In the genomic region with DNA sequence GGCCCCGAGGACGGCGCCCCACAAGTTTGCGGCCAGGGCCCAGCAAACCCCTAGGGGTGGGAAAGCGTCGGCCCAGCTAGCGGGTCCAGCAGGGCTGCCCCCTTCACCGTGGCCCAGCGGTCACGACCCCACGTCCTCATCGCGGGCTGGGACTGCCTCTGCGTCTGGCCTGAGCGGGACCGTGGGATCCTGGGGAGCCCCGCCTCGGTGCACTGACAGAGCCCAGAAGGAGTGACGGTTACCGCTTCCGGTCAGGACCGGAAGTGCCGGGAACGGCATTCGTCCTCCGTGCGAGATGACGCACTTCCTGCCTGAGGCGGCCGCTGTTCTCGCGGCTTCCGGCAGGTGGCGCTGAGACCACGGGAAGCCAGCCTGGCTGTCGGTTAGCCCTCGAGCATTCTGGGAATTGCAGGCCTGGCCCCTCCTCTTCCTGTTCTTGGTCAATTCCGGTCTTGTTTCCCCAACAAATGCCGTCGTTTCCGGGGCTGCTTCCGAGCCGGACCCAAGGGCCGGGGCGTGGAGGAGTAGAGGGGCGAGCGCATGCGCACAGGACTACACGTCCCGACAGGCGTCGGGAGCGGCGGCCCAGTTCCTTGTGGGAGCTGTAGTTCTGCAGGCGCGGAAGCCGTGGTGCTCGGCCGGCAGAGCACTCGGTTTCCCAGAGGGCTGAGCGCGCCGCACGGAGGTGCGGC, we compare ENCODE assay signal across 8 cellular contexts. TPM values are rescaled to one million over a fixed set of nuclear protein-coding genes. Genes with fewer than 3 reads are reported as not detected.
A peak's percentile ranks its signal among the peaks of the same experiment; 100 is the strongest.
DNase-seq lines count a peak whose midpoint lies in the region; ATAC-seq and TF ChIP-seq lines count a peak whose summit lies in the region.

A gene (plus strand): TSS at position 682 of the 692 bp plus-strand sequence. CDS start 1,884 bp downstream, outside the sequence.

- H3K4me1 ChIP-seq in CD4-positive, CD25-positive, alpha-beta regulatory T cell (ENCODE audit: control insufficient read depth, insufficient read depth, low read length, poor library complexity, severe bottlenecking): peaks cover 21% of the 10 kb centered on the region
- peaks cover 17 to 28% of the 10 kb centered on the region in 2 donors for H3K4me1 ChIP-seq in duodenal mucosa (ENCODE audit: control insufficient read depth in 1 of 2, insufficient read depth in 2 of 2, low read length in 2 of 2)

- CTCF ChIA-PET in activated CD4-positive, alpha-beta memory T cell treated with anti-CD3 and anti-CD28 coated beads, Interleukin-2, amount 10 ng/mL, durations not matched to agents 7 days and 5 days (lab: Charles Lee): interaction anchor here (0.6 to 6.5 kb wide), 17 partner anchors 9 to 936 kb away, joined by 3 to 42 read pairs (median 5); a partner anchor contains a TSS

- H3K9me3 Mint-ChIP-seq in CD4-positive, CD25-positive, alpha-beta regulatory T cell: no peaks in the 10 kb centered on the region
- no peaks in the 10 kb centered on the region for H3K9me3 Mint-ChIP-seq in activated CD4-positive, alpha-beta memory T cell treated with anti-CD3 and anti-CD28 coated beads, Interleukin-2, amount 10 ng/mL, durations not matched to agents 7 days and 5 days

- peak within 1 kb of the TSS; percentile 99 to 100 for H3K9ac ChIP-seq in duodenal mucosa (ENCODE audit: low read depth in 1 of 2, low read length in 2 of 2)

- TF ChIP-seq CTCF in lower leg skin (IDR thresholded peaks at IDR 0.05): peak in 1 of 3 donors; percentile 90

- H3K36me3 Mint-ChIP-seq in CD4-positive, CD25-positive, alpha-beta regulatory T cell: peaks cover 3% of the 10 kb centered on the region
- peaks cover 27% of the 10 kb centered on the region for H3K36me3 Mint-ChIP-seq in activated CD4-positive, alpha-beta memory T cell treated with anti-CD3 and anti-CD28 coated beads, Interleukin-2, amount 10 ng/mL, durations not matched to agents 7 days and 5 days (ENCODE audit: low read depth)

- DNase-seq in CD4-positive, CD25-positive, alpha-beta regulatory T cell: peak; percentile 100
- DNase-seq in NCI-H82 treated with DMSO at 0.1 percent for 48 hours (lab: John Stamatoyannopoulos, UW; ENCODE audit: unreplicated experiment): peak; percentile 95
- DNase-seq in activated CD4-positive, alpha-beta memory T cell treated with anti-CD3 and anti-CD28 coated beads, Interleukin-2, amount 10 ng/mL, durations not matched to agents 7 days and 5 days: peak; percentile 99
- peak; percentile 100 for DNase-seq in lower leg skin (ENCODE audit: low spot score in 2 of 2)
- DNase-seq in stimulated activated CD4-positive, alpha-beta T cell treated with anti-CD3 and anti-CD28 coated beads, TNF-alpha, amount 100 ng/mL, for 1 hour (ENCODE audit: low read depth in 3 of 3, low spot score in 1 of 3): peak; percentile 99 to 100 (median 99)

- H3K4me3 Mint-ChIP-seq in CD4-positive, CD25-positive, alpha-beta regulatory T cell: peak within 1 kb of the TSS; percentile 91 to 97 (median 94)
- H3K4me3 Mint-ChIP-seq in activated CD4-positive, alpha-beta memory T cell treated with anti-CD3 and anti-CD28 coated beads, Interleukin-2, amount 10 ng/mL, durations not matched to agents 7 days and 5 days: peak within 1 kb of the TSS; percentile 87

- H3K9me3 ChIP-seq in CD4-positive, CD25-positive, alpha-beta regulatory T cell (ENCODE audit: control insufficient read depth in 2 of 2, low read length in 2 of 2): no peaks in the 10 kb centered on the region
- H3K9me3 ChIP-seq in duodenal mucosa (ENCODE audit: control insufficient read depth in 1 of 2, low read length in 2 of 2): no peaks in the 10 kb centered on the region

- peaks cover 0 to 26% (median 9%) of the 10 kb centered on the region in 4 donors for H3K4me1 Mint-ChIP-seq in CD4-positive, CD25-positive, alpha-beta regulatory T cell
- H3K4me1 Mint-ChIP-seq in activated CD4-positive, alpha-beta memory T cell treated with anti-CD3 and anti-CD28 coated beads, Interleukin-2, amount 10 ng/mL, durations not matched to agents 7 days and 5 days: peaks cover 19% of the 10 kb centered on the region

- POLR2A ChIA-PET in activated CD4-positive, alpha-beta memory T cell treated with anti-CD3 and anti-CD28 coated beads, Interleukin-2, amount 10 ng/mL, durations not matched to agents 7 days and 5 days (lab: Charles Lee): interaction anchor here (0.6 to 3.2 kb wide), 8 partner anchors 10 to 548 kb away, joined by 3 to 39 read pairs (median 5); a partner anchor contains a TSS

- H3K4me3 ChIP-seq in CD4-positive, CD25-positive, alpha-beta regulatory T cell (ENCODE audit: low read depth, low read length): peak within 1 kb of the TSS; percentile 84
- H3K4me3 ChIP-seq in duodenal mucosa (ENCODE audit: low read depth in 1 of 2, low read length in 2 of 2): peak within 1 kb of the TSS; percentile 98 to 99
- peak within 1 kb of the TSS; percentile 99 for H3K4me3 ChIP-seq in lower leg skin (ENCODE audit: low read depth, poor library complexity, severe bottlenecking)

- H3K27ac Mint-ChIP-seq in CD4-positive, CD25-positive, alpha-beta regulatory T cell: peak within 1 kb of the TSS; percentile 90 to 95 (median 91)
- peak within 1 kb of the TSS; percentile 87 for H3K27ac Mint-ChIP-seq in activated CD4-positive, alpha-beta memory T cell treated with anti-CD3 and anti-CD28 coated beads, Interleukin-2, amount 10 ng/mL, durations not matched to agents 7 days and 5 days

- ATAC-seq in CD4-positive, CD25-positive, alpha-beta regulatory T cell (ENCODE audit: low read depth in 2 of 2): peak; percentile 86 to 90
- ATAC-seq in GM19397 (IDR thresholded peaks at IDR 0.05; ENCODE audit: unreplicated experiment) (peak; percentile 81), HG03575 (IDR thresholded peaks at IDR 0.05; ENCODE audit: extremely low read depth, insufficient number of reproducible peaks, low FRiP score, unreplicated experiment) (peak; percentile 54)

- intact Hi-C loops in lower leg skin (cut with DNase I; ENCODE audit: low total_unique reads): no loop called here

- no peaks in the 10 kb centered on the region for H3K27me3 Mint-ChIP-seq in CD4-positive, CD25-positive, alpha-beta regulatory T cell
- no peaks in the 10 kb centered on the region for H3K27me3 Mint-ChIP-seq in activated CD4-positive, alpha-beta memory T cell treated with anti-CD3 and anti-CD28 coated beads, Interleukin-2, amount 10 ng/mL, durations not matched to agents 7 days and 5 days

- no peaks in the 10 kb centered on the region for H3K27me3 ChIP-seq in CD4-positive, CD25-positive, alpha-beta regulatory T cell (ENCODE audit: control insufficient read depth, insufficient read depth, low read length)
- H3K27me3 ChIP-seq in duodenal mucosa (ENCODE audit: control insufficient read depth in 1 of 2, insufficient read depth in 2 of 2, low read length in 2 of 2): no peaks in the 10 kb centered on the region

- H3K36me3 ChIP-seq in CD4-positive, CD25-positive, alpha-beta regulatory T cell (ENCODE audit: control insufficient read depth, insufficient read depth, low read length): peaks cover 22% of the 10 kb centered on the region
- H3K36me3 ChIP-seq in duodenal mucosa (ENCODE audit: control insufficient read depth in 1 of 2, insufficient read depth in 2 of 2, low read length in 2 of 2): peaks cover 14 to 34% of the 10 kb centered on the region in 2 donors

- peak within 1 kb of the TSS; percentile 97 for H3K27ac ChIP-seq in CD4-positive, CD25-positive, alpha-beta regulatory T cell (ENCODE audit: insufficient read depth, low read length, poor library complexity, severe bottlenecking)
- H3K27ac ChIP-seq in duodenal mucosa (ENCODE audit: low read depth, low read length): peak within 1 kb of the TSS; percentile 97

- WGBS in lower leg skin, 2 donors: 0% methylated on average over 2 to 48 of the region's 65 CpGs

- peak in 1 of 2 donors; percentile 74 for TF ChIP-seq POLR2A in lower leg skin (IDR thresholded peaks at IDR 0.05)

RNA-seq across cellular contexts. Expression of the gene that starts here (rescaled TPM):
- 59.6 TPM for total RNA-seq in CD4-positive, CD25-positive, alpha-beta regulatory T cell
- 10 to 100 TPM; 68.5 to 97.4 (median 76.9) TPM for polyA plus RNA-seq in CD4-positive, CD25-positive, alpha-beta regulatory T cell
- total RNA-seq in activated CD4-positive, alpha-beta memory T cell treated with anti-CD3 and anti-CD28 coated beads, Interleukin-2, amount 10 ng/mL, durations not matched to agents 7 days and 5 days: 10 to 100 TPM; 46.4 to 46.5 TPM
- total RNA-seq in lower leg skin: 10 to 100 TPM; 45.6 to 58.7 (median 55.8) TPM

Comparison
In these comparisons a context has a peak if more than half of its experiments do, and no peak if none do; other contexts are left out.
1. Peak in every context shown above with its lines: DNase-seq, ATAC-seq, H3K4me3 ChIP-seq and H3K27ac ChIP-seq.